Comparison of ENCODE assay signal across 8 cellular contexts in genomic region chr7:155198901-155199845, GRCh38.
DNase-seq lines count a peak whose midpoint lies in the region; ATAC-seq, FAIRE-seq and TF ChIP-seq lines count a peak whose summit lies in the region.

No MANE protein-coding gene starts in this region.

- peaks cover 10% of the 10 kb centered on the region for H3K9me3 Mint-ChIP-seq in activated CD4-positive, alpha-beta T cell treated with anti-CD3 and anti-CD28 coated beads, Interleukin-2, amount 10 ng/mL, durations not matched to agents 24 days and 14 days
- peaks cover 23% of the 10 kb centered on the region for H3K9me3 Mint-ChIP-seq in nephron

- FAIRE-seq in GM12892 (lab: Jason Lieb, UNC): peak; percentile 17

- TF ChIP-seq CTCF in nephron (IDR thresholded peaks at IDR 0.05; ENCODE audit: unreplicated experiment in 3 of 3): no peak

- peak overlapping the region; percentile 77 for H3K27ac Mint-ChIP-seq in activated CD4-positive, alpha-beta T cell treated with anti-CD3 and anti-CD28 coated beads, Interleukin-2, amount 10 ng/mL, durations not matched to agents 24 days and 14 days
- peak overlapping the region in 2 of 3 experiments; percentile 55 to 70 for H3K27ac Mint-ChIP-seq in nephron

- H3K27me3 Mint-ChIP-seq in activated CD4-positive, alpha-beta T cell treated with anti-CD3 and anti-CD28 coated beads, Interleukin-2, amount 10 ng/mL, durations not matched to agents 24 days and 14 days: no peaks in the 10 kb centered on the region
- no peaks in the 10 kb centered on the region for H3K27me3 Mint-ChIP-seq in nephron (ENCODE audit: low read depth)

- DNase-seq in GM12892 (ENCODE audit: insufficient read length) (no peak), NCI-H1092 (lab: John Stamatoyannopoulos, UW) (no peak), NCI-H187 treated with DMSO at 0.1 percent for 48 hours (lab: John Stamatoyannopoulos, UW) (no peak), NCI-H2081 (lab: John Stamatoyannopoulos, UW) (no peak), superior temporal gyrus (ENCODE audit: extremely low spot score) (no peak)
- peak; percentile 76 for DNase-seq in activated CD4-positive, alpha-beta T cell treated with anti-CD3 and anti-CD28 coated beads, Interleukin-2, amount 10 ng/mL, durations not matched to agents 24 days and 14 days

- TF ChIP-seq POLR2A in GM12892 (IDR thresholded peaks at IDR 0.05; ENCODE audit: low read depth, low read length): no peak

- peak; percentile 63 for ATAC-seq in HG02571 (IDR thresholded peaks at IDR 0.05; ENCODE audit: unreplicated experiment)

- intact Hi-C loops in activated CD4-positive, alpha-beta T cell treated with anti-CD3 and anti-CD28 coated beads, Interleukin-2, amount 10 ng/mL, durations not matched to agents 24 days and 14 days (cut with micrococcal nuclease): no loop called here

- H3K4me1 Mint-ChIP-seq in activated CD4-positive, alpha-beta T cell treated with anti-CD3 and anti-CD28 coated beads, Interleukin-2, amount 10 ng/mL, durations not matched to agents 24 days and 14 days: peaks cover 30% of the 10 kb centered on the region
- H3K4me1 Mint-ChIP-seq in nephron: peaks cover 4% of the 10 kb centered on the region

- peak overlapping the region; percentile 39 for H3K4me3 Mint-ChIP-seq in activated CD4-positive, alpha-beta T cell treated with anti-CD3 and anti-CD28 coated beads, Interleukin-2, amount 10 ng/mL, durations not matched to agents 24 days and 14 days
- H3K4me3 Mint-ChIP-seq in nephron: no peak overlapping the region

- peaks cover 5% of the 10 kb centered on the region for H3K36me3 Mint-ChIP-seq in activated CD4-positive, alpha-beta T cell treated with anti-CD3 and anti-CD28 coated beads, Interleukin-2, amount 10 ng/mL, durations not matched to agents 24 days and 14 days (ENCODE audit: low read depth)
- no peaks in the 10 kb centered on the region for H3K36me3 Mint-ChIP-seq in nephron (ENCODE audit: low read depth)
